7 cellular contexts compared by ENCODE assay signal in genomic region chr7:135210818-135211178, GRCh38. TPM values are rescaled to one million over a fixed set of nuclear protein-coding genes. Genes with fewer than 3 reads are reported as not detected.
DNase-seq lines count a peak whose midpoint lies in the region; ATAC-seq and TF ChIP-seq lines count a peak whose summit lies in the region.

No MANE protein-coding gene starts in this region.

- peak; percentile 35 for DNase-seq in GM12865 (ENCODE audit: low read depth)
- no peak for DNase-seq in activated CD8-positive, alpha-beta T cell treated with anti-CD3 and anti-CD28 coated beads, Interleukin-2, amount 10 ng/mL, durations not matched to agents 7 days and 5 days
- peak; percentile 9 for DNase-seq in glomerular visceral epithelial cell (ENCODE audit: extremely low spot score)
- no peak for DNase-seq in NCI-H1048 (lab: John Stamatoyannopoulos, UW)
- DNase-seq in NCI-H226: no peak

- H3K9me3 ChIP-seq in HUES6 (ENCODE audit: control insufficient read depth, insufficient read depth, low read depth, low read length): no peaks in the 10 kb centered on the region

- no peak for ATAC-seq in activated CD8-positive, alpha-beta T cell treated with anti-CD3 and anti-CD28 coated beads, Interleukin-2, amount 10 ng/mL, durations not matched to agents 7 days and 5 days

- H3K27ac ChIP-seq in HUES6 (ENCODE audit: low read depth, low read length) (no peak overlapping the region), rectal smooth muscle tissue (ENCODE audit: low read depth, low read length) (peak overlapping the region; percentile 95)

- H3K4me1 Mint-ChIP-seq in activated CD8-positive, alpha-beta T cell treated with anti-CD3 and anti-CD28 coated beads, Interleukin-2, amount 10 ng/mL, durations not matched to agents 7 days and 5 days (ENCODE audit: low read depth): peaks cover 18% of the 10 kb centered on the region

- peaks cover 2% of the 10 kb centered on the region for H3K36me3 Mint-ChIP-seq in activated CD8-positive, alpha-beta T cell treated with anti-CD3 and anti-CD28 coated beads, Interleukin-2, amount 10 ng/mL, durations not matched to agents 7 days and 5 days (ENCODE audit: low read depth)

- H3K36me3 ChIP-seq in HUES6 (ENCODE audit: control insufficient read depth, insufficient read depth, low read length) (no peaks in the 10 kb centered on the region), rectal smooth muscle tissue (ENCODE audit: control insufficient read depth, insufficient read depth, low read length) (peaks cover 2% of the 10 kb centered on the region)

- POLR2A ChIA-PET in activated CD8-positive, alpha-beta T cell treated with anti-CD3 and anti-CD28 coated beads, Interleukin-2, amount 10 ng/mL, durations not matched to agents 7 days and 5 days (lab: Charles Lee): interaction anchor here (0.6 to 2.2 kb wide), 9 partner anchors 10 to 477 kb away, joined by 3 to 16 read pairs (median 5); partner anchors contain the start of genes CYREN, STMP1 and TMEM140

- peak overlapping the region; percentile 58 for H3K9ac ChIP-seq in HUES6 (ENCODE audit: low read length)
- peak overlapping the region; percentile 97 for H3K9ac ChIP-seq in rectal smooth muscle tissue (ENCODE audit: low read length)

- no peaks in the 10 kb centered on the region for H3K9me3 Mint-ChIP-seq in activated CD8-positive, alpha-beta T cell treated with anti-CD3 and anti-CD28 coated beads, Interleukin-2, amount 10 ng/mL, durations not matched to agents 7 days and 5 days (ENCODE audit: insufficient read depth)

- H3K4me3 ChIP-seq in GM12865 (ENCODE audit: low read depth, low read length) (peak overlapping the region; percentile 81), HUES6 (ENCODE audit: low read depth, low read length) (peak overlapping the region; percentile 95), rectal smooth muscle tissue (ENCODE audit: low read length) (peak overlapping the region; percentile 97)

- CTCF ChIA-PET in activated CD8-positive, alpha-beta T cell treated with anti-CD3 and anti-CD28 coated beads, Interleukin-2, amount 10 ng/mL, durations not matched to agents 7 days and 5 days (lab: Charles Lee): interaction anchor here (1.0 to 3.0 kb wide), 6 partner anchors 8 to 434 kb away, joined by 3 to 19 read pairs (median 4); partner anchors contain the start of gene CYREN

- H3K27me3 ChIP-seq in HUES6 (ENCODE audit: control insufficient read depth, insufficient read depth, low read length): peaks cover 9% of the 10 kb centered on the region
- no peaks in the 10 kb centered on the region for H3K27me3 ChIP-seq in rectal smooth muscle tissue (ENCODE audit: control insufficient read depth, insufficient read depth, low read length)

- TF ChIP-seq CTCF in GM12865 (IDR thresholded peaks at IDR 0.05; ENCODE audit: insufficient read depth, low read depth, low read length, missing control alignments): no peak

- H3K4me1 ChIP-seq in HUES6 (ENCODE audit: control insufficient read depth, insufficient read depth, low read length) (peaks cover 11% of the 10 kb centered on the region; the same call in 1 of the 2 replicates), rectal smooth muscle tissue (ENCODE audit: control insufficient read depth, insufficient read depth, low read length) (peaks cover 3% of the 10 kb centered on the region)

- peaks cover 3% of the 10 kb centered on the region for H3K27me3 Mint-ChIP-seq in activated CD8-positive, alpha-beta T cell treated with anti-CD3 and anti-CD28 coated beads, Interleukin-2, amount 10 ng/mL, durations not matched to agents 7 days and 5 days (ENCODE audit: low read depth)

- peak overlapping the region; percentile 99 for H3K27ac Mint-ChIP-seq in activated CD8-positive, alpha-beta T cell treated with anti-CD3 and anti-CD28 coated beads, Interleukin-2, amount 10 ng/mL, durations not matched to agents 7 days and 5 days

- H3K4me3 Mint-ChIP-seq in activated CD8-positive, alpha-beta T cell treated with anti-CD3 and anti-CD28 coated beads, Interleukin-2, amount 10 ng/mL, durations not matched to agents 7 days and 5 days: peak overlapping the region; percentile 94

RNA-seq across cellular contexts. Expression of gene WDR91, which starts 0.5 kb away (rescaled TPM):
- 10 to 100 TPM; 10.0 to 11.5 TPM for total RNA-seq in activated CD8-positive, alpha-beta T cell treated with anti-CD3 and anti-CD28 coated beads, Interleukin-2, amount 10 ng/mL, durations not matched to agents 7 days and 5 days

RNA-seq across cellular contexts. Expression of gene STRA8, which starts 22.8 kb away (rescaled TPM):
- not detected for total RNA-seq in activated CD8-positive, alpha-beta T cell treated with anti-CD3 and anti-CD28 coated beads, Interleukin-2, amount 10 ng/mL, durations not matched to agents 7 days and 5 days

RNA-seq across cellular contexts. Expression of gene CYREN, which starts 40.3 kb away (rescaled TPM):
- total RNA-seq in activated CD8-positive, alpha-beta T cell treated with anti-CD3 and anti-CD28 coated beads, Interleukin-2, amount 10 ng/mL, durations not matched to agents 7 days and 5 days: 10 to 100 TPM; 35.2 to 36.9 TPM

Comparison
In these comparisons a context has a peak if more than half of its experiments do, and no peak if none do; other contexts are left out.
1. DNase-seq: peak in GM12865 (single experiment) and glomerular visceral epithelial cell (single experiment); none in activated CD8-positive, alpha-beta T cell treated with anti-CD3 and anti-CD28 coated beads, Interleukin-2, amount 10 ng/mL, durations not matched to agents 7 days and 5 days (single experiment), NCI-H1048 (single experiment) and NCI-H226 (single experiment).
2. Peak in every context shown above with its lines, with median percentiles within 50 percentile points of each other: H3K4me3 ChIP-seq.